29 cellular contexts compared by ENCODE assay signal in the genomic region with DNA sequence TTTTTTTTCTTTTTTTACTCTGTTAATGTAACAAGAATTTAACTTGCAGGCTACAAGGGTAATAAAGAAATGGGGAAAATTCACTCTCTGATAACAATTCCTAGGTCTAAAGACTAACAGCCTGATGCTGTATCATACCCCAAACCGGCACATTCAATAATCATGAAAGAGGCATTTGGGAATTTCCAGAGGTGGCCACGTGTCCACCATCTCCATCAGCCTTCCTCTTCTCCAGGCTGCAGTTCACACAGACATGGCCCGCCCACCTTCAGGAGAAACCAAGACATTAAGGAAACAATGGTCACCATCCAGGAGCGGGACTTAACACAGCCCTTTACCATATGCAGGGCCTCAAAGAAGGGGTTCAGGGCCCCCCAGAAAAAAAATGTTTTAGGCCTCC. TPM values are rescaled to one million over a fixed set of nuclear protein-coding genes. Genes with fewer than 3 reads are reported as not detected.
"Had no signal": no experiment of that assay in that cellular context is flagged by ENCODE, and none has a peak within 500 bp of the region (broad histone marks: within the 10 kb centered on the region; RNA-seq: fewer than 3 reads in every experiment).

No MANE protein-coding gene starts in this region.

- ATAC-seq: activated naive CD4-positive, alpha-beta T cell treated with anti-CD3 and anti-CD28 coated beads, Interleukin-2, amount 50 U/mL, for 72 hours; effector memory CD8-positive, alpha-beta T cell; gastroesophageal sphincter; heart left ventricle; left lung; lower lobe of right lung; psoas muscle; stimulated activated naive B cell treated with anti-CD40 and anti-IgM and Interleukin-4, amounts not matched to agents 10 μg/mL and 1 μg/mL and 100 μg/mL, for 72 hours; T-helper 17 cell had no signal

- DNase-seq: activated CD4-positive, alpha-beta memory T cell treated with anti-CD3 and anti-CD28 coated beads, Interleukin-2, amount 10 ng/mL, durations not matched to agents 7 days and 5 days; activated CD4-positive, alpha-beta T cell treated with anti-CD3 and anti-CD28 coated beads, Interleukin-2, amount 10 ng/mL, durations not matched to agents 24 days and 14 days; activated CD4-positive, CD25-positive, alpha-beta regulatory T cell treated with anti-CD3 and anti-CD28 coated beads, Interleukin-2, amount 50 U/mL, for 72 hours; activated naive CD4-positive, alpha-beta T cell; activated T-cell treated with anti-CD3 and anti-CD28 coated beads, Interleukin-2, amount 50 U/mL, for 48 hours; anterior cingulate cortex; colonic mucosa; effector memory CD8-positive, alpha-beta T cell; heart left ventricle; hypothalamus; immature natural killer cell; kidney; left lung; lower lobe of right lung; mesendoderm; natural killer cell; occipital lobe; psoas muscle; stimulated activated CD4-positive, alpha-beta T cell treated with anti-CD3 and anti-CD28 coated beads, Interleukin-15, amount 100 ng/mL, for 24 hours; stimulated activated CD4-positive, alpha-beta T cell treated with anti-CD3 and anti-CD28 coated beads, Interleukin-2, amount 100 ng/mL, for 24 hours; stimulated activated naive B cell treated with anti-CD40 and anti-IgM and Interleukin-4, amounts not matched to agents 10 μg/mL and 1 μg/mL and 100 μg/mL, for 72 hours; stomach; T-helper 17 cell; T1000; thyroid gland; upper lobe of left lung; WERI-Rb-1 had no signal

RNA-seq across cellular contexts. Expression of a gene that starts 44.8 kb away (rescaled TPM):
- total RNA-seq: activated CD4-positive, alpha-beta memory T cell treated with anti-CD3 and anti-CD28 coated beads, Interleukin-2, amount 10 ng/mL, durations not matched to agents 7 days and 5 days; activated CD4-positive, alpha-beta T cell treated with anti-CD3 and anti-CD28 coated beads, Interleukin-2, amount 10 ng/mL, durations not matched to agents 24 days and 14 days; activated naive CD4-positive, alpha-beta T cell treated with anti-CD3 and anti-CD28 coated beads, Interleukin-2, amount 50 U/mL, for 72 hours; natural killer cell had no signal
